In genomic region chr6:43150051-43150751, GRCh38 we compare ENCODE assay signal across 20 cellular contexts. TPM values are rescaled to one million over a fixed set of nuclear protein-coding genes. Genes with fewer than 3 reads are reported as not detected.
A peak's percentile ranks its signal among the peaks of the same experiment; 100 is the strongest.
DNase-seq lines count a peak whose midpoint lies in the region; ATAC-seq, FAIRE-seq and TF ChIP-seq lines count a peak whose summit lies in the region.
"Had no signal": no experiment of that assay in that cellular context is flagged by ENCODE, and none has a peak within 500 bp of the region (broad histone marks: within the 10 kb centered on the region; RNA-seq: fewer than 3 reads in every experiment).

No MANE protein-coding gene starts in this region.

- peaks cover 6% of the 10 kb centered on the region for H3F3A ChIP-seq in SK-N-SH (replicated peaks; ENCODE audit: insufficient read depth)

- H3K27me3 ChIP-seq in astrocyte (ENCODE audit: insufficient read depth, low read length) (no peaks in the 10 kb centered on the region), thyroid gland (no peaks in the 10 kb centered on the region), SK-N-SH (ENCODE audit: insufficient read depth) (no peaks in the 10 kb centered on the region)
- H3K27me3 ChIP-seq: brain microvascular endothelial cell had no signal

- H3K9me3 ChIP-seq in astrocyte (ENCODE audit: insufficient read depth, low read depth, low read length), result no peaks in the 10 kb centered on the region
- no peaks in the 10 kb centered on the region for H3K9me3 ChIP-seq in thyroid gland
- H3K9me3 ChIP-seq in SK-N-SH, result no peaks in the 10 kb centered on the region

- intact Hi-C loops in thyroid gland (cut with DNase I), result no loop called here

- peaks cover 4% of the 10 kb centered on the region for H3K4me1 ChIP-seq in astrocyte (ENCODE audit: insufficient read depth, low read length)
- H3K4me1 ChIP-seq in thyroid gland, result peaks cover 0 to 9% of the 10 kb centered on the region in 2 donors
- no peaks in the 10 kb centered on the region for H3K4me1 ChIP-seq in SK-N-SH (ENCODE audit: control insufficient read depth in 1 of 2, insufficient read depth in 2 of 2, low read depth in 1 of 2, low read length in 1 of 2)

- H3K4me2 ChIP-seq in astrocyte (ENCODE audit: low read length) (no peak overlapping the region), SK-N-SH (no peak overlapping the region)

- CTCF ChIA-PET in SK-N-SH (lab: Yijun Ruan, JAX), result interaction anchor here (0.9 to 1.7 kb wide), 3 partner anchors 20 to 249 kb away, joined by 3 to 7 read pairs (median 4); no protein-coding TSS in a partner anchor

- no peak for TF ChIP-seq EP300 in SK-N-SH (IDR thresholded peaks at IDR 0.05; ENCODE audit: borderline replicate concordance in 1 of 2, low read depth in 1 of 2, low read length in 1 of 2)

- no peak overlapping the region for H3K4me3 ChIP-seq in astrocyte (ENCODE audit: insufficient read depth, low read depth, low read length)
- no peak overlapping the region for H3K4me3 ChIP-seq in thyroid gland (replicated peaks in 1 of 3)
- H3K4me3 ChIP-seq in SK-N-SH (ENCODE audit: low read depth in 2 of 2, low read length in 1 of 2), result no peak overlapping the region

- H3K4me1 Mint-ChIP-seq in HFFc6 (ENCODE audit: low read depth) (peaks cover 29% of the 10 kb centered on the region), astrocyte (ENCODE audit: low read depth, unreplicated experiment) (peaks cover 32% of the 10 kb centered on the region)
- H3K4me1 Mint-ChIP-seq: immature natural killer cell, neural crest cell had no signal

- H3K27ac ChIP-seq in astrocyte (ENCODE audit: low read depth, low read length) (no peak overlapping the region), thyroid gland (peak overlapping the region in 1 of 3 donors; percentile 24), SK-N-SH (ENCODE audit: low read depth in 2 of 2, low read length in 1 of 2) (peak overlapping the region in 1 of 2 experiments; percentile 34; a peak in 1 of 4 replicates)
- H3K27ac ChIP-seq: brain microvascular endothelial cell had no signal

- H4K20me1 ChIP-seq in astrocyte (ENCODE audit: insufficient read depth, low read length) (peaks cover 9% of the 10 kb centered on the region), SK-N-SH (ENCODE audit: insufficient read depth) (no peaks in the 10 kb centered on the region)

- no peak for TF ChIP-seq RAD21 in SK-N-SH (IDR thresholded peaks at IDR 0.05; ENCODE audit: low read length)

- H3K36me3 Mint-ChIP-seq in HFFc6 (ENCODE audit: low read depth), result peaks cover 1% of the 10 kb centered on the region; the same call in 1 of the 2 replicates
- H3K36me3 Mint-ChIP-seq in astrocyte (ENCODE audit: low read depth, unreplicated experiment), result peaks cover 26% of the 10 kb centered on the region
- H3K36me3 Mint-ChIP-seq: immature natural killer cell had no signal

- 39 to 50% methylated on average over 7 of the region's 7 CpGs for WGBS in thyroid gland, 2 donors
- WGBS in SK-N-SH (ENCODE audit: low lambda C conversion rate), result 75% methylated on average over 7 of the region's 7 CpGs

- FAIRE-seq in astrocyte (lab: Jason Lieb, UNC), result no peak
- FAIRE-seq: H54 had no signal

- no peaks in the 10 kb centered on the region; the same call in none of the 2 replicates for H3K27me3 Mint-ChIP-seq in HFFc6 (ENCODE audit: insufficient read depth)
- H3K27me3 Mint-ChIP-seq in astrocyte (ENCODE audit: low read depth, unreplicated experiment), result no peaks in the 10 kb centered on the region

- ATAC-seq in left lobe of liver (peak; percentile 90), HG03378 (IDR thresholded peaks at IDR 0.05; ENCODE audit: unreplicated experiment) (no peak)

- H2AFZ ChIP-seq in astrocyte (ENCODE audit: low read depth, low read length) (no peak overlapping the region), SK-N-SH (ENCODE audit: low read depth) (no peak overlapping the region)

- H3K27ac Mint-ChIP-seq in HFFc6, result peak overlapping the region; percentile 83
- peak overlapping the region; percentile 89 for H3K27ac Mint-ChIP-seq in astrocyte (ENCODE audit: unreplicated experiment)
- H3K27ac Mint-ChIP-seq: immature natural killer cell had no signal

- H3K9me3 Mint-ChIP-seq in HFFc6 (no peaks in the 10 kb centered on the region), astrocyte (ENCODE audit: unreplicated experiment) (no peaks in the 10 kb centered on the region)
- H3K9me3 Mint-ChIP-seq: immature natural killer cell, neural crest cell had no signal

- TF ChIP-seq CTCF in HFFc6 (IDR thresholded peaks at IDR 0.05), result no peak
- TF ChIP-seq CTCF in astrocyte (IDR thresholded peaks at IDR 0.05; ENCODE audit: insufficient read depth, low read depth, low read length), result no peak
- no peak for TF ChIP-seq CTCF in thyroid gland (IDR thresholded peaks at IDR 0.05)
- no peak for TF ChIP-seq CTCF in SK-N-SH (IDR thresholded peaks at IDR 0.05)

- H3K9me2 ChIP-seq in SK-N-SH, result no peaks in the 10 kb centered on the region

- peak in 1 of 2 donors; percentile 13 for TF ChIP-seq POLR2A in thyroid gland (IDR thresholded peaks at IDR 0.05)

- DNase-seq in HFFc6 (no peak), astrocyte (ENCODE audit: low read depth) (no peak), left lobe of liver (ENCODE audit: low spot score) (peak; percentile 85), thyroid gland (peak; percentile 38 to 62), SK-N-SH (no peak)
- DNase-seq in stimulated activated naive CD4-positive, alpha-beta T cell treated with Interleukin-2 at 50 U/mL for 16 hours (lab: John Stamatoyannopoulos, UW), result no peak
- DNase-seq: activated CD4-positive, alpha-beta T cell treated with anti-CD3 and anti-CD28 coated beads for 48 hours; activated CD8-positive, alpha-beta memory T cell treated with anti-CD3 and anti-CD28 coated beads, Interleukin-2, amount 50 U/mL, for 4 hours; activated naive CD4-positive, alpha-beta T cell; brain microvascular endothelial cell; DMS 273 treated with DMSO at 0.1 percent for 48 hours; immature natural killer cell; KG1; mesendoderm; NCI-H1092; NCI-H2081 treated with DMSO at 0.1 percent for 48 hours; NCI-H748 treated with DMSO at 0.1 percent for 48 hours had no signal

- H3K9ac ChIP-seq in astrocyte (ENCODE audit: low read length) (no peak overlapping the region), SK-N-SH (no peak overlapping the region)

- H3K4me3 Mint-ChIP-seq in HFFc6 (no peak overlapping the region), astrocyte (ENCODE audit: unreplicated experiment) (no peak overlapping the region)
- H3K4me3 Mint-ChIP-seq: immature natural killer cell, neural crest cell had no signal

- POLR2A ChIA-PET in SK-N-SH (lab: Yijun Ruan, JAX), result no interaction called here

- H3K79me2 ChIP-seq in astrocyte (ENCODE audit: insufficient read depth, low read length) (no peaks in the 10 kb centered on the region), SK-N-SH (ENCODE audit: insufficient read depth) (no peaks in the 10 kb centered on the region)

- peaks cover 24% of the 10 kb centered on the region for H3K36me3 ChIP-seq in astrocyte (ENCODE audit: insufficient read depth, low read length)
- H3K36me3 ChIP-seq in thyroid gland, result no peaks in the 10 kb centered on the region
- H3K36me3 ChIP-seq in SK-N-SH (replicated peaks in 1 of 2; ENCODE audit: control insufficient read depth in 1 of 2, insufficient read depth in 2 of 2, low read length in 1 of 2), result peaks cover 11 to 16% of the 10 kb centered on the region in 2 experiments

TF ChIP-seq in SK-N-SH, 30 proteins besides CTCF, POLR2A, EP300 and RAD21 (continues in another document):
- TF ChIP-seq JUND (IDR thresholded peaks at IDR 0.05) (no peak), SIN3A (IDR thresholded peaks at IDR 0.05; ENCODE audit: borderline replicate concordance, low read depth, low read length) (no peak), MEF2A (IDR thresholded peaks at IDR 0.05; ENCODE audit: borderline replicate concordance, low read depth) (no peak), FOXM1 (IDR thresholded peaks at IDR 0.05; ENCODE audit: low read depth) (no peak)
- TF ChIP-seq, protein P1, sequence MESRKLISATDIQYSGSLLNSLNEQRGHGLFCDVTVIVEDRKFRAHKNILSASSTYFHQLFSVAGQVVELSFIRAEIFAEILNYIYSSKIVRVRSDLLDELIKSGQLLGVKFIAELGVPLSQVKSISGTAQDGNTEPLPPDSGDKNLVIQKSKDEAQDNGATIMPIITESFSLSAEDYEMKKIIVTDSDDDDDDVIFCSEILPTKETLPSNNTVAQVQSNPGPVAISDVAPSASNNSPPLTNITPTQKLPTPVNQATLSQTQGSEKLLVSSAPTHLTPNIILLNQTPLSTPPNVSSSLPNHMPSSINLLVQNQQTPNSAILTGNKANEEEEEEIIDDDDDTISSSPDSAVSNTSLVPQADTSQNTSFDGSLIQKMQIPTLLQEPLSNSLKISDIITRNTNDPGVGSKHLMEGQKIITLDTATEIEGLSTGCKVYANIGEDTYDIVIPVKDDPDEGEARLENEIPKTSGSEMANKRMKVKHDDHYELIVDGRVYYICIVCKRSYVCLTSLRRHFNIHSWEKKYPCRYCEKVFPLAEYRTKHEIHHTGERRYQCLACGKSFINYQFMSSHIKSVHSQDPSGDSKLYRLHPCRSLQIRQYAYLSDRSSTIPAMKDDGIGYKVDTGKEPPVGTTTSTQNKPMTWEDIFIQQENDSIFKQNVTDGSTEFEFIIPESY (IDR thresholded peaks at IDR 0.05; ENCODE audit: borderline replicate concordance, low read depth), result no peak
- TF ChIP-seq, protein P2, sequence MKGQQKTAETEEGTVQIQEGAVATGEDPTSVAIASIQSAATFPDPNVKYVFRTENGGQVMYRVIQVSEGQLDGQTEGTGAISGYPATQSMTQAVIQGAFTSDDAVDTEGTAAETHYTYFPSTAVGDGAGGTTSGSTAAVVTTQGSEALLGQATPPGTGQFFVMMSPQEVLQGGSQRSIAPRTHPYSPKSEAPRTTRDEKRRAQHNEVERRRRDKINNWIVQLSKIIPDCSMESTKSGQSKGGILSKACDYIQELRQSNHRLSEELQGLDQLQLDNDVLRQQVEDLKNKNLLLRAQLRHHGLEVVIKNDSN (IDR thresholded peaks at IDR 0.05; ENCODE audit: borderline replicate concordance, low read depth), result no peak

RNA-seq across cellular contexts. Expression of gene SRF, which starts 20.9 kb away (rescaled TPM):
- total RNA-seq in HFFc6 (2021; fragmentation: NEBNext Ultra II Directional; extraction: Animal tissue kit (Norgen Biotek cat#: 25700)), result 10 to 100 TPM; 37.4 to 49.7 (median 39.3) TPM
- total RNA-seq in astrocyte (53.5 and 54.9 TPM in 2 replicates), left lobe of liver (6.7 TPM), thyroid gland (10 to 100 TPM; 21.5 to 34.1 (median 22.6) TPM)
- 31.7 and 33.8 TPM in 2 replicates for polyA plus RNA-seq in SK-N-SH (2012; rRNA removed)
- polyA plus RNA-seq in SK-N-SH (2012; cell fraction: cytosol; rRNA removed), result 19.6 and 25.8 TPM in 2 replicates
- polyA plus RNA-seq in SK-N-SH (2012; cell fraction: nucleus; rRNA removed), result 31.2 and 32.7 TPM in 2 replicates

RNA-seq across cellular contexts. Expression of gene CUL9, which starts 31.8 kb away (rescaled TPM):
- 10 to 100 TPM; 15.4 to 19.9 (median 18.6) TPM for total RNA-seq in HFFc6 (2021; fragmentation: NEBNext Ultra II Directional; extraction: Animal tissue kit (Norgen Biotek cat#: 25700))
- total RNA-seq in astrocyte (11.1 TPM in 2 replicates), left lobe of liver (18.1 TPM), thyroid gland (10 to 100 TPM; 39.7 to 63.3 (median 59.0) TPM)
- polyA plus RNA-seq in SK-N-SH (2012; rRNA removed), result 36.8 and 37.7 TPM in 2 replicates
- 13.6 and 15.6 TPM in 2 replicates for polyA plus RNA-seq in SK-N-SH (2012; cell fraction: cytosol; rRNA removed)
- 241 and 294 TPM in 2 replicates for polyA plus RNA-seq in SK-N-SH (2012; cell fraction: nucleus; rRNA removed)

Comparison
In these comparisons a context has a peak if more than half of its experiments do, and no peak if none do; other contexts are left out.
1. DNase-seq: peak in left lobe of liver (single experiment) and thyroid gland (2 of 2); none in HFFc6 (single experiment), astrocyte (single experiment), SK-N-SH (single experiment) and stimulated activated naive CD4-positive, alpha-beta T cell treated with Interleukin-2 at 50 U/mL for 16 hours (single experiment).